ENCODE assay signal across 40 cellular contexts in the genomic region with DNA sequence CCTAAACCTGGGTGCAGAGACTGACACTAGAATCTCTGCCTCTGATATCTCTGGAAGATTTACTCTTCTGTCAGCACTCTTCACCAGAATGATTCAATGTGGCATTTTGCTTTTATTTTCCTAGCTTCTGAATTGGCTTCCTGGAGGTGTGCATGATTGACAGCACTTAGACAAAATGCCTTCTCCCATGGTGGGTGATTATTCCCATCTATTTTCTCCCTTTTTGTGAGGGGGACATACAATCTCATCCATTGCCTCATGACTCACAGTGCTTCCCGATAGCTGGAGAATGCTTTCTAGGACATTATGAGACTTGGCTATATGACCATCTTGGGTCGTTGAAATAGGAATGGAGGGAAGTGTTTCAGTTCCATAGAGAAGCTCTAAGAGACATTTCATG. TPM values are rescaled to one million over a fixed set of nuclear protein-coding genes. Genes with fewer than 3 reads are reported as not detected.
"Had no signal": no experiment of that assay in that cellular context is flagged by ENCODE, and none has a peak within 500 bp of the region (broad histone marks: within the 10 kb centered on the region; RNA-seq: fewer than 3 reads in every experiment).

No MANE protein-coding gene starts in this region.

- H3K4me2 ChIP-seq: KMS-11 had no signal

- H3K27me3 ChIP-seq: MG63 had no signal

- H3K9me3 ChIP-seq: MG63 had no signal

- DNase-seq: Karpas-422, Kasumi-1, MG63, MM.1S, MV-4-11, NCI-H1048, NCI-H1092, NCI-H1092 treated with DMSO at 0.1 percent for 48 hours, NCI-H1105, NCI-H1105 treated with DMSO at 0.1 percent for 48 hours, NCI-H1417, NCI-H1417 treated with DMSO at 0.1 percent for 48 hours, NCI-H1436, NCI-H1436 treated with DMSO at 0.1 percent for 48 hours, NCI-H146, NCI-H1694 treated with DMSO at 0.1 percent for 48 hours, NCI-H187, NCI-H187 treated with DMSO at 0.1 percent for 48 hours, NCI-H1930, NCI-H2029, NCI-H2029 treated with DMSO at 0.1 percent for 48 hours, NCI-H2081, NCI-H2081 treated with DMSO at 0.1 percent for 48 hours, NCI-H2107, NCI-H2171, NCI-H2171 treated with DMSO at 0.1 percent for 48 hours, NCI-H2227 treated with DMSO at 0.1 percent for 48 hours, NCI-H226, NCI-H345, NCI-H446, NCI-H446 treated with DMSO at 0.1 percent for 48 hours, NCI-H510A, NCI-H510A treated with DMSO at 0.1 percent for 48 hours, NCI-H524, NCI-H524 treated with DMSO at 0.1 percent for 48 hours had no signal

- H3K27ac ChIP-seq: KMS-11 had no signal

- H3K36me3 ChIP-seq: MG63 had no signal

- H3K4me3 ChIP-seq: MG63 had no signal

- H3K9ac ChIP-seq: KMS-11 had no signal

RNA-seq across cellular contexts. Expression of a gene that starts 18.1 kb away (rescaled TPM):
- total RNA-seq: LHCN-M2, M059J, MCF 10A, NCI-H460 had no signal

RNA-seq across cellular contexts. Expression of a gene that starts 25.3 kb away (rescaled TPM):
- total RNA-seq: LHCN-M2, M059J, MCF 10A, NCI-H460 had no signal

RNA-seq across cellular contexts. Expression of a gene that starts 30.4 kb away (rescaled TPM):
- total RNA-seq: LHCN-M2, M059J, MCF 10A, NCI-H460 had no signal

RNA-seq across cellular contexts. Expression of a gene that starts 31.8 kb away (rescaled TPM):
- total RNA-seq: LHCN-M2, M059J, MCF 10A, NCI-H460 had no signal
